In genomic region chr12:6923851-6924250, GRCh38 we compare ENCODE assay signal across 1 cellular context.
TF ChIP-seq lines count a peak whose summit lies in the region.

No MANE protein-coding gene starts in this region.

TF ChIP-seq in A549, 52 proteins besides CTCF, POLR2A, EP300 and RAD21 (continued from another document):
- TF ChIP-seq USF2 (IDR thresholded peaks at IDR 0.05), result no peak
